ENCODE assay signal across 2 cellular contexts in the genomic region with DNA sequence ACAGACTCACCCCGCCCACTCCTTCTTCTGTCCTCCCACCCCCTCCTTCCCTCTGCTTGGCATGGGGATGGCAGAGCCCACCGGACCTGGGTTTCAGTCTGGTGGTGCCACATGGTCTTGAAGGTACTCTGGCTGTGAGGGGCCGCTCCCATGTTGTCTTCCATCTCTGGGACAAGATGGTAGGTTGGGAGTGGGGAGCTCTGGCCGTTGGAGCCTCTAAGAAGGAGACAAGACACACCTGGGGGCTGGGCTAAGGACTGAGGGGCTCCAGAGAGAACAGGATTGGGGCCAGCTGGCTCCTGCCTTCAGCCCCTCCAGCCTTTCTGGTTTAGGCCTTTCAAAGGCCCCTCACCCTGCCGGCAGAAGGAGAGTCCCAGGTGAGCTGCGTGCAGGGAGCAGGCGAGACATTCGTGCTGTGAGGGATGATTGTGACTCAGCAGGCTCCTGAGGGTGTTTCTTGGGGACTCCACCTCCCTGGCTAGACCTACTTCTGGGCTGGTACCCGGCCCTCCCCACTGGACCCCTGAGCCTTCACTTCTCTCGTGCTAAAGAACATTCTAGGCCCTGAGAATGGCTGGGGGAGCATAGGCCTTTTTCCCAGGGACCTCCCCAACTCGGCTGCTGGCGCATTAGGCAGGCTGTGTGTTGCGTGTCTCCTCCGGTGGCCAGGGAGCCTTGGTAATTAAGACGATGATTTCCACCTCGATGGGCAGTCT.
TF ChIP-seq lines count a peak whose summit lies in the region.

No MANE protein-coding gene starts in this region.

TF ChIP-seq in IMR-90, 13 proteins besides CTCF, POLR2A, EP300 and RAD21:
- TF ChIP-seq FOS (IDR thresholded peaks at IDR 0.05; ENCODE audit: low read depth, low read length) (no peak), MXI1 (IDR thresholded peaks at IDR 0.05; ENCODE audit: borderline replicate concordance, low read depth, low read length) (no peak), MAZ (IDR thresholded peaks at IDR 0.05; ENCODE audit: borderline replicate concordance, low read depth, low read length) (no peak), NFE2L2 (IDR thresholded peaks at IDR 0.05; ENCODE audit: low read depth, low read length) (no peak), MAFK (IDR thresholded peaks at IDR 0.05; ENCODE audit: low read depth, low read length) (no peak), CHD1 (IDR thresholded peaks at IDR 0.05; ENCODE audit: low read depth, low read length) (no peak), RFX5 (IDR thresholded peaks at IDR 0.05; ENCODE audit: low read depth, low read length) (no peak), CEBPB (IDR thresholded peaks at IDR 0.05; ENCODE audit: low read depth, low read length) (no peak), SMC3 (IDR thresholded peaks at IDR 0.05; ENCODE audit: low read depth, low read length) (no peak), USF2 (IDR thresholded peaks at IDR 0.05; ENCODE audit: low read depth, low read length) (no peak)

TF ChIP-seq in K562, 482 proteins besides CTCF, POLR2A, EP300 and RAD21:
- TF ChIP-seq XRCC3 (IDR thresholded peaks at IDR 0.05) = no peak
- no peak for TF ChIP-seq CREB1 (IDR thresholded peaks at IDR 0.05)
- no peak for TF ChIP-seq CREB1 (CRISPR knock-in tag; IDR thresholded peaks at IDR 0.05)
- no peak for TF ChIP-seq FUS (optimal IDR thresholded peaks at IDR 0.05; ENCODE audit: low read depth, low read length)
- TF ChIP-seq, protein P1, sequence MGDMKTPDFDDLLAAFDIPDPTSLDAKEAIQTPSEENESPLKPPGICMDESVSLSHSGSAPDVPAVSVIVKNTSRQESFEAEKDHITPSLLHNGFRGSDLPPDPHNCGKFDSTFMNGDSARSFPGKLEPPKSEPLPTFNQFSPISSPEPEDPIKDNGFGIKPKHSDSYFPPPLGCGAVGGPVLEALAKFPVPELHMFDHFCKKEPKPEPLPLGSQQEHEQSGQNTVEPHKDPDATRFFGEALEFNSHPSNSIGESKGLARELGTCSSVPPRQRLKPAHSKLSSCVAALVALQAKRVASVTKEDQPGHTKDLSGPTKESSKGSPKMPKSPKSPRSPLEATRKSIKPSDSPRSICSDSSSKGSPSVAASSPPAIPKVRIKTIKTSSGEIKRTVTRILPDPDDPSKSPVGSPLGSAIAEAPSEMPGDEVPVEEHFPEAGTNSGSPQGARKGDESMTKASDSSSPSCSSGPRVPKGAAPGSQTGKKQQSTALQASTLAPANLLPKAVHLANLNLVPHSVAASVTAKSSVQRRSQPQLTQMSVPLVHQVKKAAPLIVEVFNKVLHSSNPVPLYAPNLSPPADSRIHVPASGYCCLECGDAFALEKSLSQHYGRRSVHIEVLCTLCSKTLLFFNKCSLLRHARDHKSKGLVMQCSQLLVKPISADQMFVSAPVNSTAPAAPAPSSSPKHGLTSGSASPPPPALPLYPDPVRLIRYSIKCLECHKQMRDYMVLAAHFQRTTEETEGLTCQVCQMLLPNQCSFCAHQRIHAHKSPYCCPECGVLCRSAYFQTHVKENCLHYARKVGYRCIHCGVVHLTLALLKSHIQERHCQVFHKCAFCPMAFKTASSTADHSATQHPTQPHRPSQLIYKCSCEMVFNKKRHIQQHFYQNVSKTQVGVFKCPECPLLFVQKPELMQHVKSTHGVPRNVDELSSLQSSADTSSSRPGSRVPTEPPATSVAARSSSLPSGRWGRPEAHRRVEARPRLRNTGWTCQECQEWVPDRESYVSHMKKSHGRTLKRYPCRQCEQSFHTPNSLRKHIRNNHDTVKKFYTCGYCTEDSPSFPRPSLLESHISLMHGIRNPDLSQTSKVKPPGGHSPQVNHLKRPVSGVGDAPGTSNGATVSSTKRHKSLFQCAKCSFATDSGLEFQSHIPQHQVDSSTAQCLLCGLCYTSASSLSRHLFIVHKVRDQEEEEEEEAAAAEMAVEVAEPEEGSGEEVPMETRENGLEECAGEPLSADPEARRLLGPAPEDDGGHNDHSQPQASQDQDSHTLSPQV (IDR thresholded peaks at IDR 0.05) = 0 out of 2 replicates have a peak, but pooled peaks have one; percentile 55
- TF ChIP-seq PREB (CRISPR knock-in tag; IDR thresholded peaks at IDR 0.05) = no peak
- no peak for TF ChIP-seq ZNF699 (CRISPR knock-in tag; IDR thresholded peaks at IDR 0.05; ENCODE audit: insufficient replicate concordance)
- no peak for TF ChIP-seq MTA3 (IDR thresholded peaks at IDR 0.05; ENCODE audit: borderline replicate concordance)
- no peak for TF ChIP-seq NFIC (IDR thresholded peaks at IDR 0.05)
- TF ChIP-seq C11orf30 (IDR thresholded peaks at IDR 0.05; ENCODE audit: low read depth) = peak; percentile 18; the same call in 1 of the 2 replicates
- TF ChIP-seq, protein P2, sequence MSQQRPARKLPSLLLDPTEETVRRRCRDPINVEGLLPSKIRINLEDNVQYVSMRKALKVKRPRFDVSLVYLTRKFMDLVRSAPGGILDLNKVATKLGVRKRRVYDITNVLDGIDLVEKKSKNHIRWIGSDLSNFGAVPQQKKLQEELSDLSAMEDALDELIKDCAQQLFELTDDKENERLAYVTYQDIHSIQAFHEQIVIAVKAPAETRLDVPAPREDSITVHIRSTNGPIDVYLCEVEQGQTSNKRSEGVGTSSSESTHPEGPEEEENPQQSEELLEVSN (IDR thresholded peaks at IDR 0.05; ENCODE audit: borderline replicate concordance in 1 of 2, extremely low read depth in 1 of 2, insufficient read depth in 1 of 2, insufficient read length in 1 of 2, low read depth in 1 of 2, low read length in 1 of 2, poor library complexity in 1 of 2, severe bottlenecking in 1 of 2) = no peak
- TF ChIP-seq PHF20 (IDR thresholded peaks at IDR 0.05; ENCODE audit: partially characterized antibody) = no peak
- TF ChIP-seq NFE2 (IDR thresholded peaks at IDR 0.05; ENCODE audit: low read depth) = peak; percentile 65
- TF ChIP-seq, protein P3, sequence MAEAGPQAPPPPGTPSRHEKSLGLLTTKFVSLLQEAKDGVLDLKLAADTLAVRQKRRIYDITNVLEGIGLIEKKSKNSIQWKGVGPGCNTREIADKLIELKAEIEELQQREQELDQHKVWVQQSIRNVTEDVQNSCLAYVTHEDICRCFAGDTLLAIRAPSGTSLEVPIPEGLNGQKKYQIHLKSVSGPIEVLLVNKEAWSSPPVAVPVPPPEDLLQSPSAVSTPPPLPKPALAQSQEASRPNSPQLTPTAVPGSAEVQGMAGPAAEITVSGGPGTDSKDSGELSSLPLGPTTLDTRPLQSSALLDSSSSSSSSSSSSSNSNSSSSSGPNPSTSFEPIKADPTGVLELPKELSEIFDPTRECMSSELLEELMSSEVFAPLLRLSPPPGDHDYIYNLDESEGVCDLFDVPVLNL (CRISPR knock-in tag; IDR thresholded peaks at IDR 0.05; ENCODE audit: low read depth) = no peak
- TF ChIP-seq, protein P4, sequence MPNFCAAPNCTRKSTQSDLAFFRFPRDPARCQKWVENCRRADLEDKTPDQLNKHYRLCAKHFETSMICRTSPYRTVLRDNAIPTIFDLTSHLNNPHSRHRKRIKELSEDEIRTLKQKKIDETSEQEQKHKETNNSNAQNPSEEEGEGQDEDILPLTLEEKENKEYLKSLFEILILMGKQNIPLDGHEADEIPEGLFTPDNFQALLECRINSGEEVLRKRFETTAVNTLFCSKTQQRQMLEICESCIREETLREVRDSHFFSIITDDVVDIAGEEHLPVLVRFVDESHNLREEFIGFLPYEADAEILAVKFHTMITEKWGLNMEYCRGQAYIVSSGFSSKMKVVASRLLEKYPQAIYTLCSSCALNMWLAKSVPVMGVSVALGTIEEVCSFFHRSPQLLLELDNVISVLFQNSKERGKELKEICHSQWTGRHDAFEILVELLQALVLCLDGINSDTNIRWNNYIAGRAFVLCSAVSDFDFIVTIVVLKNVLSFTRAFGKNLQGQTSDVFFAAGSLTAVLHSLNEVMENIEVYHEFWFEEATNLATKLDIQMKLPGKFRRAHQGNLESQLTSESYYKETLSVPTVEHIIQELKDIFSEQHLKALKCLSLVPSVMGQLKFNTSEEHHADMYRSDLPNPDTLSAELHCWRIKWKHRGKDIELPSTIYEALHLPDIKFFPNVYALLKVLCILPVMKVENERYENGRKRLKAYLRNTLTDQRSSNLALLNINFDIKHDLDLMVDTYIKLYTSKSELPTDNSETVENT (CRISPR knock-in tag; IDR thresholded peaks at IDR 0.05) = no peak
- TF ChIP-seq PHF8 (IDR thresholded peaks at IDR 0.05; ENCODE audit: borderline replicate concordance, low read length) = no peak
- TF ChIP-seq, protein P5, sequence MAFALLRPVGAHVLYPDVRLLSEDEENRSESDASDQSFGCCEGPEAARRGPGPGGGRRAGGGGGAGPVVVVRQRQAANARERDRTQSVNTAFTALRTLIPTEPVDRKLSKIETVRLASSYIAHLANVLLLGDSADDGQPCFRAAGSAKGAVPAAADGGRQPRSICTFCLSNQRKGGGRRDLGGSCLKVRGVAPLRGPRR (CRISPR knock-in tag; IDR thresholded peaks at IDR 0.05) = no peak
- TF ChIP-seq EGR1 (conservative IDR thresholded peaks at IDR 0.05) = peak; percentile 40; the same call in 1 of the 2 replicates
- TF ChIP-seq RBM39 (optimal IDR thresholded peaks at IDR 0.05; ENCODE audit: low read depth, low read length) = no peak
- TF ChIP-seq SAP30 (IDR thresholded peaks at IDR 0.05; ENCODE audit: borderline replicate concordance, insufficient read depth, low read depth, low read length, poor library complexity, severe bottlenecking) = no peak
- no peak for TF ChIP-seq SIN3B (IDR thresholded peaks at IDR 0.05; ENCODE audit: low read depth)
- TF ChIP-seq, protein P6, sequence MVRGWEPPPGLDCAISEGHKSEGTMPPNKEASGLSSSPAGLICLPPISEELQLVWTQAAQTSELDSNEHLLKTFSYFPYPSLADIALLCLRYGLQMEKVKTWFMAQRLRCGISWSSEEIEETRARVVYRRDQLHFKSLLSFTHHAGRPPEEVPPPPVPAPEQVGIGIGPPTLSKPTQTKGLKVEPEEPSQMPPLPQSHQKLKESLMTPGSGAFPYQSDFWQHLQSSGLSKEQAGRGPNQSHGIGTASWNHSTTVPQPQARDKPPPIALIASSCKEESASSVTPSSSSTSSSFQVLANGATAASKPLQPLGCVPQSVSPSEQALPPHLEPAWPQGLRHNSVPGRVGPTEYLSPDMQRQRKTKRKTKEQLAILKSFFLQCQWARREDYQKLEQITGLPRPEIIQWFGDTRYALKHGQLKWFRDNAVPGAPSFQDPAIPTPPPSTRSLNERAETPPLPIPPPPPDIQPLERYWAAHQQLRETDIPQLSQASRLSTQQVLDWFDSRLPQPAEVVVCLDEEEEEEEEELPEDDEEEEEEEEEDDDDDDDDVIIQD (CRISPR knock-in tag; IDR thresholded peaks at IDR 0.05) = no peak
- no peak for TF ChIP-seq ZNF696 (CRISPR knock-in tag; conservative IDR thresholded peaks at IDR 0.05)
- no peak for TF ChIP-seq ZNF217 (CRISPR knock-in tag; IDR thresholded peaks at IDR 0.05)
- no peak for TF ChIP-seq CREB3L1 (IDR thresholded peaks at IDR 0.05; ENCODE audit: borderline replicate concordance, low read depth)
- no peak for TF ChIP-seq NBN (IDR thresholded peaks at IDR 0.05; ENCODE audit: low read depth)
- peak; percentile 27; the same call in 1 of the 2 replicates for TF ChIP-seq CTBP1 (IDR thresholded peaks at IDR 0.05; ENCODE audit: borderline replicate concordance)
